ENCODE assay signal across 19 cellular contexts in the genomic region with DNA sequence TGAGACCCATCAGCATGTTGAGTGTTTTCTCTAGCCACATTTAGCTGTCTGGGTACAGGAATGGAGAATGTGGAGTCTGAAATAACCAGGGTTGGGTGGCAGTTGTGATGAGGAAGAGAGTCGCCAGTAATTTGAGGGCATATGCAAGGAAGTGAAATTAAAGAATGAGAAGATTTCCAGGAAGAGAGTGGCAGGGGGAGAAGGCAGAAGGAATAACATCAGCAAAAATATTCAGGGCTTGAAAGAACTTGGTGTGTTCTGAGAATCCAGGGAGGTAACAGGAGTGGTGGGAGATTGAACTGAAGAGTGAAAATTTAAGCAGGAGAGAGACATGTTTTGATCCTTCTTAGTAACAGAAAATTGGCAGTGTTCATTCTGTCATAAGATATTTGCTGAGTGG. TPM values are rescaled to one million over a fixed set of nuclear protein-coding genes. Genes with fewer than 3 reads are reported as not detected.
DNase-seq lines count a peak whose midpoint lies in the region; ATAC-seq, FAIRE-seq and TF ChIP-seq lines count a peak whose summit lies in the region.
"Had no signal": no experiment of that assay in that cellular context is flagged by ENCODE, and none has a peak within 500 bp of the region (broad histone marks: within the 10 kb centered on the region; RNA-seq: fewer than 3 reads in every experiment).

No MANE protein-coding gene starts in this region.

- H3K4me3 ChIP-seq in heart right ventricle = no peak overlapping the region
- no peak overlapping the region for H3K4me3 ChIP-seq in skeletal muscle tissue (ENCODE audit: low read length in 3 of 3)
- no peak overlapping the region for H3K4me3 ChIP-seq in small intestine (ENCODE audit: low read depth in 1 of 2, low read length in 2 of 2)
- H3K4me3 ChIP-seq in smooth muscle cell = no peak overlapping the region
- H3K4me3 ChIP-seq: breast epithelium, tibial nerve had no signal

- FAIRE-seq in small intestine (lab: Jason Lieb, UNC) = no peak
- FAIRE-seq: D721Med, G401.6 had no signal

- H3K27me3 Mint-ChIP-seq in activated CD8-positive, alpha-beta T cell treated with anti-CD3 and anti-CD28 coated beads for 36 hours = no peaks in the 10 kb centered on the region
- no peaks in the 10 kb centered on the region for H3K27me3 Mint-ChIP-seq in endothelial cell (ENCODE audit: unreplicated experiment)

- intact Hi-C loops in heart right ventricle (cut with DNase I) = loop anchor here in 1 of 10 donors (5.0 kb wide), 1 partner anchor 61 kb away; no protein-coding TSS in a partner anchor
- intact Hi-C loops in cardiac septum (cut with DNase I) = loop anchor here (5.0 kb wide), 1 partner anchor 61 kb away; no protein-coding TSS in a partner anchor
- intact Hi-C loops in activated CD8-positive, alpha-beta T cell treated with anti-CD3 and anti-CD28 coated beads for 36 hours (cut with micrococcal nuclease) = no loop called here

- H3K27ac Mint-ChIP-seq in activated CD8-positive, alpha-beta T cell treated with anti-CD3 and anti-CD28 coated beads for 36 hours = peak overlapping the region; percentile 59
- H3K27ac Mint-ChIP-seq in endothelial cell (ENCODE audit: unreplicated experiment) = peak overlapping the region; percentile 0

- peak overlapping the region in 1 of 3 donors; percentile 32 for H3K9ac ChIP-seq in skeletal muscle tissue (ENCODE audit: low read depth in 1 of 3, low read length in 3 of 3)
- no peak overlapping the region for H3K9ac ChIP-seq in smooth muscle cell (ENCODE audit: low read depth)
- H3K9ac ChIP-seq: parathyroid adenoma had no signal

- peaks cover 22% of the 10 kb centered on the region for H3K79me2 ChIP-seq in smooth muscle cell (ENCODE audit: low read depth)

- peaks cover 21% of the 10 kb centered on the region for H3K4me1 Mint-ChIP-seq in activated CD8-positive, alpha-beta T cell treated with anti-CD3 and anti-CD28 coated beads for 36 hours (ENCODE audit: low read depth)
- no peaks in the 10 kb centered on the region for H3K4me1 Mint-ChIP-seq in endothelial cell (ENCODE audit: unreplicated experiment)

- DNase-seq in heart right ventricle = no peak
- DNase-seq in cardiac septum (ENCODE audit: low spot score) = no peak
- no peak for DNase-seq in activated CD8-positive, alpha-beta T cell treated with anti-CD3 and anti-CD28 coated beads for 36 hours
- no peak for DNase-seq in endothelial cell (ENCODE audit: low spot score)
- DNase-seq in OCI-M1 (lab: John Stamatoyannopoulos, UW) = no peak
- DNase-seq in small intestine = no peak
- no peak for DNase-seq in smooth muscle cell (lab: John Stamatoyannopoulos, UW; ENCODE audit: unreplicated experiment)
- DNase-seq: activated CD4-positive, CD25-positive, alpha-beta regulatory T cell; activated naive CD4-positive, alpha-beta T cell treated with anti-CD3 and anti-CD28 coated beads, Interleukin-2, amount 50 U/mL, for 16 hours; left colon; NCI-H187 treated with DMSO at 0.1 percent for 48 hours; NCI-H446; T-helper 1 cell had no signal

- peaks cover 35% of the 10 kb centered on the region for H4K20me1 ChIP-seq in smooth muscle cell (ENCODE audit: low read depth)

- no peak for TF ChIP-seq CTCF in heart right ventricle (IDR thresholded peaks at IDR 0.05)
- TF ChIP-seq CTCF in activated CD8-positive, alpha-beta T cell treated with anti-CD3 and anti-CD28 coated beads for 36 hours (IDR thresholded peaks at IDR 0.05) = no peak
- TF ChIP-seq CTCF in endothelial cell (IDR thresholded peaks at IDR 0.05; ENCODE audit: unreplicated experiment) = no peak
- TF ChIP-seq CTCF in smooth muscle cell (IDR thresholded peaks at IDR 0.05; ENCODE audit: borderline replicate concordance, insufficient read depth, poor library complexity, severe bottlenecking) = no peak

- whole genome bisulfite sequencing in heart right ventricle, 2 donors = 65 to 88% methylated on average over 1 of the region's 1 CpG
- WGBS in small intestine, 3 donors = 79 to 94% (median 88%) methylated on average over 1 of the region's 1 CpG
- WGBS in smooth muscle cell (ENCODE audit: low lambda C conversion rate) = 100% methylated on average over 1 of the region's 1 CpG

- no peak for ATAC-seq in heart right ventricle
- no peak for ATAC-seq in activated CD8-positive, alpha-beta T cell treated with anti-CD3 and anti-CD28 coated beads for 36 hours
- ATAC-seq: left colon had no signal

- H3K36me3 ChIP-seq in heart right ventricle = peaks cover 0 to 5% (median 0%) of the 10 kb centered on the region in 9 donors
- H3K36me3 ChIP-seq in skeletal muscle tissue (ENCODE audit: control insufficient read depth in 3 of 3, insufficient read depth in 3 of 3, low read length in 3 of 3) = no peaks in the 10 kb centered on the region
- no peaks in the 10 kb centered on the region for H3K36me3 ChIP-seq in small intestine (ENCODE audit: control insufficient read depth in 2 of 2, insufficient read depth in 2 of 2, low read length in 2 of 2)
- no peaks in the 10 kb centered on the region for H3K36me3 ChIP-seq in smooth muscle cell (ENCODE audit: low read depth)
- H3K36me3 ChIP-seq: breast epithelium, tibial nerve had no signal

- H3K4me1 ChIP-seq in heart right ventricle = peaks cover 0 to 45% (median 10%) of the 10 kb centered on the region in 9 donors
- H3K4me1 ChIP-seq in skeletal muscle tissue (ENCODE audit: control insufficient read depth in 3 of 3, insufficient read depth in 3 of 3, low read length in 3 of 3) = peaks cover 12 to 24% (median 12%) of the 10 kb centered on the region in 3 donors
- H3K4me1 ChIP-seq in small intestine (ENCODE audit: control insufficient read depth in 2 of 2, insufficient read depth in 1 of 2, low read depth in 1 of 2, low read length in 1 of 2) = no peaks in the 10 kb centered on the region
- H3K4me1 ChIP-seq in smooth muscle cell (ENCODE audit: low read depth) = no peaks in the 10 kb centered on the region
- H3K4me1 ChIP-seq: breast epithelium, parathyroid adenoma had no signal

- H3K27me3 ChIP-seq in heart right ventricle = no peaks in the 10 kb centered on the region
- H3K27me3 ChIP-seq in skeletal muscle tissue (ENCODE audit: control insufficient read depth in 3 of 3, insufficient read depth in 3 of 3, low read length in 3 of 3) = no peaks in the 10 kb centered on the region
- H3K27me3 ChIP-seq in small intestine (ENCODE audit: control insufficient read depth in 2 of 2, insufficient read depth in 2 of 2, low read length in 2 of 2) = no peaks in the 10 kb centered on the region
- H3K27me3 ChIP-seq in smooth muscle cell (ENCODE audit: low read depth) = no peaks in the 10 kb centered on the region
- H3K27me3 ChIP-seq: breast epithelium, tibial nerve had no signal

- H3K4me2 ChIP-seq in smooth muscle cell = no peak overlapping the region

- H3K27ac ChIP-seq in heart right ventricle (peak overlapping the region in 9 of 10 donors; percentile 11 to 68 (median 35)), skeletal muscle tissue (ENCODE audit: low read depth, low read length) (peak overlapping the region; percentile 44), small intestine (ENCODE audit: low read depth in 1 of 2, low read length in 1 of 2) (no peak overlapping the region), smooth muscle cell (ENCODE audit: low read depth) (no peak overlapping the region)
- H3K27ac ChIP-seq: breast epithelium, parathyroid adenoma, tibial nerve had no signal

- H2AFZ ChIP-seq in smooth muscle cell (ENCODE audit: low read depth) = no peak overlapping the region
- H2AFZ ChIP-seq: parathyroid adenoma had no signal

- H3K9me3 Mint-ChIP-seq in activated CD8-positive, alpha-beta T cell treated with anti-CD3 and anti-CD28 coated beads for 36 hours = peaks cover 4% of the 10 kb centered on the region
- H3K9me3 Mint-ChIP-seq in endothelial cell (ENCODE audit: unreplicated experiment) = no peaks in the 10 kb centered on the region

- H3K36me3 Mint-ChIP-seq in activated CD8-positive, alpha-beta T cell treated with anti-CD3 and anti-CD28 coated beads for 36 hours (ENCODE audit: low read depth) = peaks cover 38% of the 10 kb centered on the region
- peaks cover 34% of the 10 kb centered on the region for H3K36me3 Mint-ChIP-seq in endothelial cell (ENCODE audit: low read depth, unreplicated experiment)

- no peak overlapping the region for H3K4me3 Mint-ChIP-seq in activated CD8-positive, alpha-beta T cell treated with anti-CD3 and anti-CD28 coated beads for 36 hours
- H3K4me3 Mint-ChIP-seq in endothelial cell (ENCODE audit: unreplicated experiment) = peak overlapping the region; percentile 8

- POLR2A ChIA-PET in activated CD8-positive, alpha-beta T cell treated with anti-CD3 and anti-CD28 coated beads for 36 hours (lab: Charles Lee) = no interaction called here

- H3F3A ChIP-seq in smooth muscle cell (ENCODE audit: low read depth) = no peaks in the 10 kb centered on the region

- CTCF ChIA-PET in activated CD8-positive, alpha-beta T cell treated with anti-CD3 and anti-CD28 coated beads for 36 hours (lab: Charles Lee) = interaction anchor here (1.0 kb wide), 1 partner anchor 101 kb away, joined by 3 read pairs; no protein-coding TSS in a partner anchor

- H3K9me3 ChIP-seq in heart right ventricle (peaks cover 0 to 7% (median 0%) of the 10 kb centered on the region in 11 donors), skeletal muscle tissue (ENCODE audit: control insufficient read depth in 3 of 3, low read length in 3 of 3) (no peaks in the 10 kb centered on the region), small intestine (ENCODE audit: control insufficient read depth, low read depth) (no peaks in the 10 kb centered on the region), smooth muscle cell (replicated peaks; ENCODE audit: low read depth) (no peaks in the 10 kb centered on the region)
- H3K9me3 ChIP-seq: breast epithelium, tibial nerve had no signal

RNA-seq across cellular contexts. Expression of gene PHF20, which starts 54.5 kb away (rescaled TPM):
- total RNA-seq in heart right ventricle = 10 to 100 TPM; 31.9 to 44.7 (median 37.8) TPM
- polyA plus RNA-seq in heart right ventricle = 10 to 100 TPM; 23.4 to 34.1 TPM
- total RNA-seq in cardiac septum = 28.9 TPM
- total RNA-seq in activated CD8-positive, alpha-beta T cell treated with anti-CD3 and anti-CD28 coated beads for 36 hours = 10 to 100 TPM; 57.9 to 58.8 TPM
- total RNA-seq in endothelial cell (ENCODE audit: unreplicated experiment) = 101 TPM
- total RNA-seq in skeletal muscle tissue = 26.6 TPM
- polyA plus RNA-seq in small intestine = 10 to 100 TPM in 2 of 3 donors, 1 to 10 TPM in 1; 9.6 to 17.4 (median 12.4) TPM
- total RNA-seq in smooth muscle cell = 24.5 and 27.4 TPM in 2 replicates
- polyA plus RNA-seq in smooth muscle cell = 23.3 and 23.7 TPM in 2 replicates

Comparison
In these comparisons a context has a peak if more than half of its experiments do, and no peak if none do; other contexts are left out.
1. H3K27ac ChIP-seq: peak in heart right ventricle (9 of 10) and skeletal muscle tissue (single experiment); none in small intestine (0 of 2) and smooth muscle cell (single experiment).